ENCODE assay signal across 23 cellular contexts in the genomic region with DNA sequence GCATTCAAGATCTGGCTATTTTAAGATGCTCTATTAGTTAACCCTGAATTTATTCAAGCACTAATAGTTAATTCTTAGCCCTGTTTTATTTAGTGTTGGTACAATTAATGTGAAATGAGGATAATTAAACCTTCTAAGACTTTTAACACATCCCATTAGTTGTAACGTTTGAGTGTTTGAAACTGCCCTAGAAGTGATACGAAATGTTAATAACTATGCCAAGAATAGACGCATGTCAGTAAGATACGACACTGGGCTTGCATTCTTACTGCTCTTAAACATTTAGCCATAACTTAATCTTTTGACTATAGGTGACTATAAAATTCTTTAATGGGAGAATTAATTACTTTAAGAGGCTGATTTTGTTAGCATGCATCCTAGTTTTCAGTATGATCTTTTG.
"Had no signal": no experiment of that assay in that cellular context is flagged by ENCODE, and none has a peak within 500 bp of the region (broad histone marks: within the 10 kb centered on the region; RNA-seq: fewer than 3 reads in every experiment).

No MANE protein-coding gene starts in this region.

- FAIRE-seq: keratinocyte had no signal

- H3K27ac ChIP-seq: body of pancreas, cardiac muscle cell, heart right ventricle, prostate gland, spleen, thyroid gland, upper lobe of right lung had no signal

- H3K4me3 ChIP-seq: body of pancreas, cardiac muscle cell, heart right ventricle, prostate gland, spleen, thyroid gland, upper lobe of right lung had no signal

- ATAC-seq: body of pancreas; heart right ventricle; stimulated activated naive CD8-positive, alpha-beta T cell treated with anti-CD3 and anti-CD28 coated beads, Interleukin-15, Interleukin-2, amounts not matched to agents 100 U/mL and 50 U/mL, for 24 hours; upper lobe of right lung had no signal

- H3K9me3 ChIP-seq: body of pancreas, heart right ventricle, prostate gland, spleen, thyroid gland, upper lobe of right lung had no signal

- H3K27ac Mint-ChIP-seq: activated naive CD4-positive, alpha-beta T cell treated with anti-CD3 and anti-CD28 coated beads for 36 hours had no signal

- H3K4me3 Mint-ChIP-seq: activated naive CD4-positive, alpha-beta T cell treated with anti-CD3 and anti-CD28 coated beads for 36 hours; naive B cell had no signal

- H3K27me3 ChIP-seq: body of pancreas, cardiac muscle cell, heart right ventricle, spleen, thyroid gland, upper lobe of right lung had no signal

- DNase-seq: activated CD4-positive, alpha-beta T cell treated with anti-CD3 and anti-CD28 coated beads for 4 hours; activated CD4-positive, alpha-beta T cell treated with anti-CD3 and anti-CD28 coated beads, Interleukin-2, amount 50 U/mL, for 48 hours; activated CD4-positive, CD25-positive, alpha-beta regulatory T cell; activated CD8-positive, alpha-beta memory T cell treated with anti-CD3 and anti-CD28 coated beads, Interleukin-2, amount 50 U/mL, for 48 hours; activated effector memory CD4-positive, alpha-beta T cell treated with Interleukin-2 at 50 U/mL for 16 hours; activated naive CD4-positive, alpha-beta T cell treated with anti-CD3 and anti-CD28 coated beads for 36 hours; activated T-cell treated with anti-CD3 and anti-CD28 coated beads, Interleukin-2, amount 50 U/mL, for 48 hours; anterior cingulate cortex; body of pancreas; erythroblast; foreskin fibroblast; heart right ventricle; left colon; naive B cell; spleen; stimulated activated CD4-positive, alpha-beta T cell treated with anti-CD3 and anti-CD28 coated beads, Interleukin-4, amount 100 ng/mL, for 1 hour; stimulated activated naive CD8-positive, alpha-beta T cell treated with anti-CD3 and anti-CD28 coated beads, Interleukin-15, Interleukin-2, amounts not matched to agents 100 U/mL and 50 U/mL, for 24 hours; T1000; thyroid gland; upper lobe of right lung had no signal

- H3K9me3 Mint-ChIP-seq: activated naive CD4-positive, alpha-beta T cell treated with anti-CD3 and anti-CD28 coated beads for 36 hours; naive B cell had no signal

- H3K4me1 ChIP-seq: prostate gland had no signal

- H3K27me3 Mint-ChIP-seq: naive B cell had no signal
